Comparison of ENCODE assay signal across 8 cellular contexts in genomic region chr16:68417711-68418301, GRCh38. TPM values are rescaled to one million over a fixed set of nuclear protein-coding genes. Genes with fewer than 3 reads are reported as not detected.
DNase-seq lines count a peak whose midpoint lies in the region; ATAC-seq lines count a peak whose summit lies in the region.

No MANE protein-coding gene starts in this region.

- H3K4me1 ChIP-seq in HAP-1: no peaks in the 10 kb centered on the region

- no peak overlapping the region for H3K4me3 ChIP-seq in HAP-1

- ATAC-seq in GM21528 (IDR thresholded peaks at IDR 0.05; ENCODE audit: low FRiP score, unreplicated experiment): peak; percentile 74

- no peaks in the 10 kb centered on the region for H3K36me3 ChIP-seq in HAP-1 (replicated peaks)

- H3K9me3 ChIP-seq in HAP-1: no peaks in the 10 kb centered on the region

- DNase-seq in DMS153 treated with DMSO at 0.1 percent for 48 hours (lab: John Stamatoyannopoulos, UW; ENCODE audit: unreplicated experiment): peak; percentile 90
- peak; percentile 69 for DNase-seq in NAMALWA (ENCODE audit: low spot score)
- peak; percentile 36 to 42 for DNase-seq in activated CD4-positive, alpha-beta T cell treated with anti-CD3 and anti-CD28 coated beads for 24 hours (ENCODE audit: low read depth in 2 of 2)
- peak; percentile 40 for DNase-seq in dermis blood vessel endothelial cell
- peak; percentile 55 to 77 for DNase-seq in stimulated activated CD4-positive, alpha-beta T cell treated with anti-CD3 and anti-CD28 coated beads, Interleukin-4, amount 100 ng/mL, for 4 hours
- DNase-seq in 8988T: no peak
- no peak for DNase-seq in HAP-1 (ENCODE audit: low spot score in 2 of 2)

- in situ Hi-C loops in HAP-1 (cut with MboI; ENCODE audit: low sequenced_read_pairs): no loop called here

- H3K27me3 ChIP-seq in HAP-1 (ENCODE audit: low read depth): no peaks in the 10 kb centered on the region

RNA-seq across cellular contexts. Expression of gene SMPD3, which starts 30.5 kb away (rescaled TPM):
- 0.14 and 0.17 TPM in 2 replicates for total RNA-seq in dermis blood vessel endothelial cell

Comparison
In these comparisons a context has a peak if more than half of its experiments do, and no peak if none do; other contexts are left out.
1. DNase-seq: peak in DMS153 treated with DMSO at 0.1 percent for 48 hours (single experiment), NAMALWA (single experiment), activated CD4-positive, alpha-beta T cell treated with anti-CD3 and anti-CD28 coated beads for 24 hours (2 of 2), dermis blood vessel endothelial cell (single experiment) and stimulated activated CD4-positive, alpha-beta T cell treated with anti-CD3 and anti-CD28 coated beads, Interleukin-4, amount 100 ng/mL, for 4 hours (2 of 2); none in 8988T (single experiment) and HAP-1 (0 of 2).